In the genomic region with DNA sequence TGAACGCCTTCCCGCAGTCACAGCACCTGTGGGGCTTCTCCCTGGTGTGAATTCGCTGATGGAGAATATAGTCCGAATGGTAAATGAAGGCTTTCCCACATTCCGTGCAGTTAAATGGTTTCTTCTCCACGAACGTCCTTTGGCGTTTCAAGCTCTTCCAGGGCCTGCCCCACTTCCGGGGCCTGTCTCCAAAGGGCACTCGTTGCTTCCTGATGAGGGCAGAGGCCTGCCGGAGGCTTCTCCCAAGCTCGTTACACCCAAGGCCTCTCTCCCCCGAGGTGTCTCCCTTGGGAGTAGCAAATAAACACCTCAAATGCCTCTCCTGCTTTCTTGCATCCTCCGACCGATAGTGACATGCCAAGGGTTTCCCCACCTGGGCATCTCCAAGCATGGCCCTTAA, we compare ENCODE assay signal across 31 cellular contexts.
"Had no signal": no experiment of that assay in that cellular context is flagged by ENCODE, and none has a peak within 500 bp of the region (broad histone marks: within the 10 kb centered on the region; RNA-seq: fewer than 3 reads in every experiment).

No MANE protein-coding gene starts in this region.

- H2AFZ ChIP-seq: parathyroid adenoma had no signal

- DNase-seq: naive B cell; naive thymus-derived CD8-positive, alpha-beta T cell; nephron progenitor cell; occipital lobe; ovary; psoas muscle; spleen; stimulated activated CD4-positive, alpha-beta T cell treated with anti-CD3 and anti-CD28 coated beads, Interleukin-12 subunit alpha, Interleukin-12 subunit beta, amount 100 ng/mL, for 4 hours; stimulated activated CD4-positive, alpha-beta T cell treated with anti-CD3 and anti-CD28 coated beads, Interleukin-1b, Interleukin-23, amount 100 ng/mL, for 48 hours; stimulated activated CD4-positive, alpha-beta T cell treated with anti-CD3 and anti-CD28 coated beads, Interleukin-4, amount 100 ng/mL, for 1 hour; stimulated activated CD4-positive, alpha-beta T cell treated with anti-CD3 and anti-CD28 coated beads, Interleukin-4, amount 100 ng/mL, for 4 hours; stimulated activated CD8-positive, alpha-beta memory T cell treated with anti-CD3 and anti-CD28 coated beads, Interleukin-4, amount 100 ng/mL, for 48 hours; stimulated activated naive CD4-positive, alpha-beta T cell; stimulated activated naive CD8-positive, alpha-beta T cell treated with anti-CD3 and anti-CD28 coated beads, Interleukin-15, amount 100 ng/mL, for 72 hours; stimulated activated naive CD8-positive, alpha-beta T cell treated with anti-CD3 and anti-CD28 coated beads, Interleukin-15, Interleukin-2, amounts not matched to agents 100 U/mL and 50 U/mL, for 24 hours; thyroid gland; trophoblast cell; upper lobe of left lung had no signal

- H3K27ac ChIP-seq: ovary, parathyroid adenoma, psoas muscle, skin epidermis, spleen, thoracic aorta, thyroid gland, tibial nerve, upper lobe of left lung, vagina had no signal

- H3K4me1 Mint-ChIP-seq: naive B cell; naive thymus-derived CD8-positive, alpha-beta T cell; nephron progenitor cell; neural crest cell; stimulated activated memory B cell treated with anti-CD40 and anti-IgM and Interleukin-4, amounts not matched to agents 10 μg/mL and 1 μg/mL and 100 μg/mL, for 72 hours; stimulated activated naive CD8-positive, alpha-beta T cell treated with anti-CD3 and anti-CD28 coated beads, Interleukin-15, amount 100 ng/mL, for 72 hours had no signal

- H3K4me1 ChIP-seq: parathyroid adenoma, psoas muscle, spleen, thyroid gland, tibial nerve, upper lobe of left lung, vagina had no signal

- H3K9ac ChIP-seq: parathyroid adenoma had no signal

- H3K36me3 Mint-ChIP-seq: natural killer cell treated with Interleukin-12 subunit alpha and Interleukin-12 subunit beta and Interleukin-15 and Interleukin-18, amount 100 ng/mL, for 72 hours; stimulated activated memory B cell treated with anti-CD40 and anti-IgM and Interleukin-4, amounts not matched to agents 10 μg/mL and 1 μg/mL and 100 μg/mL, for 72 hours had no signal

- H3K27ac Mint-ChIP-seq: naive B cell; natural killer cell treated with Interleukin-12 subunit alpha and Interleukin-12 subunit beta and Interleukin-15 and Interleukin-18, amount 100 ng/mL, for 72 hours; nephron progenitor cell; progenitor cell of endocrine pancreas; stimulated activated memory B cell treated with anti-CD40 and anti-IgM and Interleukin-4, amounts not matched to agents 10 μg/mL and 1 μg/mL and 100 μg/mL, for 72 hours; stimulated activated naive CD8-positive, alpha-beta T cell treated with anti-CD3 and anti-CD28 coated beads, Interleukin-15, amount 100 ng/mL, for 72 hours had no signal

- H3K4me3 ChIP-seq: ovary, psoas muscle, skin epidermis, smooth muscle cell, spleen, thoracic aorta, thyroid gland, tibial nerve, upper lobe of left lung, vagina had no signal

- H3K36me3 ChIP-seq: ovary, spleen, thoracic aorta, thyroid gland, tibial nerve, upper lobe of left lung, vagina had no signal

- ATAC-seq: naive thymus-derived CD8-positive, alpha-beta T cell; natural killer cell treated with Interleukin-12 subunit alpha and Interleukin-12 subunit beta and Interleukin-15 and Interleukin-18, amount 100 ng/mL, for 72 hours; psoas muscle; right cardiac atrium; sciatic nerve; stimulated activated memory B cell treated with anti-CD40 and anti-IgM and Interleukin-4, amounts not matched to agents 10 μg/mL and 1 μg/mL and 100 μg/mL, for 72 hours; stimulated activated naive CD8-positive, alpha-beta T cell treated with anti-CD3 and anti-CD28 coated beads, Interleukin-15, amount 100 ng/mL, for 72 hours; stimulated activated naive CD8-positive, alpha-beta T cell treated with anti-CD3 and anti-CD28 coated beads, Interleukin-15, Interleukin-2, amounts not matched to agents 100 U/mL and 50 U/mL, for 24 hours had no signal

- H3K4me2 ChIP-seq: smooth muscle cell had no signal

- FAIRE-seq: urothelium cell line had no signal

- H3K4me3 Mint-ChIP-seq: naive thymus-derived CD8-positive, alpha-beta T cell; natural killer cell treated with Interleukin-12 subunit alpha and Interleukin-12 subunit beta and Interleukin-15 and Interleukin-18, amount 100 ng/mL, for 72 hours; nephron progenitor cell; neural crest cell; stimulated activated memory B cell treated with anti-CD40 and anti-IgM and Interleukin-4, amounts not matched to agents 10 μg/mL and 1 μg/mL and 100 μg/mL, for 72 hours; stimulated activated naive CD8-positive, alpha-beta T cell treated with anti-CD3 and anti-CD28 coated beads, Interleukin-15, amount 100 ng/mL, for 72 hours had no signal

- H3K9me3 Mint-ChIP-seq: natural killer cell treated with Interleukin-12 subunit alpha and Interleukin-12 subunit beta and Interleukin-15 and Interleukin-18, amount 100 ng/mL, for 72 hours; neural crest cell had no signal

- H3K27me3 Mint-ChIP-seq: natural killer cell treated with Interleukin-12 subunit alpha and Interleukin-12 subunit beta and Interleukin-15 and Interleukin-18, amount 100 ng/mL, for 72 hours; progenitor cell of endocrine pancreas had no signal

- H3K27me3 ChIP-seq: ovary, thyroid gland, tibial nerve, upper lobe of left lung, vagina had no signal

- H3K79me2 ChIP-seq: parathyroid adenoma had no signal

- H3K9me3 ChIP-seq: thyroid gland, vagina had no signal
